In the genomic region with DNA sequence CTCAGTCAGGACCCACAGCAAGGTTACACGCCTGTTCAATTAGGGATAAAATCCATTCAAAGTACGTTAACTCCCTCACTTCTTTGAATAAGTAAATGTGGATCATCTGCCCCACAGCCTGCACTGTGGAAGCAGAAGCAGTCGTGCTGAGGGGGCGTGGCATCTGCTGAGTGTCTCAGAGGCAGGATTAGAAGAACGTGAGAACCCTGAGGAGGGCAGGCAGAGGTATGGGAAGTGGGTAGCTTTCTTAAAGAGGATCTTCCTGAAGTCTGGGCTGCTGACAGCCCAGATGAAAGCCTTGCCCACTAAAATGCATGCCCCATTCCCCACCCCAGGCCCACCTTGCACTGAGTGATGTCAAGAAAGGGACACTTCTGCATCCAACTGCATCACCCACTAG, we compare ENCODE assay signal across 17 cellular contexts. TPM values are rescaled to one million over a fixed set of nuclear protein-coding genes. Genes with fewer than 3 reads are reported as not detected.
DNase-seq lines count a peak whose midpoint lies in the region; ATAC-seq and TF ChIP-seq lines count a peak whose summit lies in the region.
"Had no signal": no experiment of that assay in that cellular context is flagged by ENCODE, and none has a peak within 500 bp of the region (broad histone marks: within the 10 kb centered on the region; RNA-seq: fewer than 3 reads in every experiment).

No MANE protein-coding gene starts in this region.

- H3K36me3 ChIP-seq in WERI-Rb-1, result no peaks in the 10 kb centered on the region
- no peaks in the 10 kb centered on the region for H3K36me3 ChIP-seq in left lung
- H3K36me3 ChIP-seq: BLaER1, thoracic aorta had no signal

- TF ChIP-seq CTCF in WERI-Rb-1 (IDR thresholded peaks at IDR 0.05; ENCODE audit: low read depth, low read length) (no peak), left lung (IDR thresholded peaks at IDR 0.05) (no peak)

- H3K9me3 ChIP-seq in WERI-Rb-1 (ENCODE audit: severe bottlenecking), result no peaks in the 10 kb centered on the region
- no peaks in the 10 kb centered on the region for H3K9me3 ChIP-seq in left lung
- H3K9me3 ChIP-seq: BLaER1, thoracic aorta had no signal

- DNase-seq in GDM1 (lab: John Stamatoyannopoulos, UW), result peak; percentile 21
- peak; percentile 16 for DNase-seq in NAMALWA (ENCODE audit: low spot score)
- DNase-seq in WERI-Rb-1, result peak; percentile 91
- no peak for DNase-seq in left lung
- DNase-seq in activated CD8-positive, alpha-beta memory T cell treated with anti-CD3 and anti-CD28 coated beads, Interleukin-2, amount 50 U/mL, for 4 hours, result no peak
- no peak for DNase-seq in NCI-H2107 (lab: John Stamatoyannopoulos, UW)
- DNase-seq: activated effector memory CD4-positive, alpha-beta T cell treated with Interleukin-2 at 50 U/mL for 16 hours; dermis blood vessel endothelial cell; naive B cell; NCI-H1092 treated with DMSO at 0.1 percent for 48 hours; NCI-H510A treated with DMSO at 0.1 percent for 48 hours had no signal

- H3K27ac ChIP-seq in WERI-Rb-1 (no peak overlapping the region), left lung (no peak overlapping the region)
- H3K27ac ChIP-seq: BLaER1, thoracic aorta had no signal

- peak; percentile 24 for ATAC-seq in left lung
- no peak for ATAC-seq in GM18519 (IDR thresholded peaks at IDR 0.05; ENCODE audit: low FRiP score, unreplicated experiment)
- ATAC-seq in HG03432 (IDR thresholded peaks at IDR 0.05; ENCODE audit: unreplicated experiment), result no peak

- no peaks in the 10 kb centered on the region for H3K27me3 ChIP-seq in WERI-Rb-1 (ENCODE audit: insufficient read depth, low read depth, severe bottlenecking)
- H3K27me3 ChIP-seq in left lung, result no peaks in the 10 kb centered on the region
- H3K27me3 ChIP-seq: BLaER1 had no signal

- H3K4me3 ChIP-seq in WERI-Rb-1 (ENCODE audit: low read depth, low read length), result no peak overlapping the region
- H3K4me3 ChIP-seq in left lung, result no peak overlapping the region
- H3K4me3 ChIP-seq: BLaER1, thoracic aorta had no signal

- peaks cover 0 to 3% of the 10 kb centered on the region in 2 donors for H3K4me1 ChIP-seq in left lung
- H3K4me1 ChIP-seq: BLaER1 had no signal

- intact Hi-C loops in left lung (cut with DNase I), result no loop called here

RNA-seq across cellular contexts. Expression of gene CRABP1, which starts 28.5 kb away (rescaled TPM):
- total RNA-seq in left lung, result not detected
- total RNA-seq: dermis blood vessel endothelial cell, fibroblast of lung, HT-29 had no signal

Comparison
In these comparisons a context has a peak if more than half of its experiments do, and no peak if none do; other contexts are left out.
1. DNase-seq: peak in GDM1 (single experiment), NAMALWA (single experiment) and WERI-Rb-1 (single experiment); none in left lung (0 of 2), activated CD8-positive, alpha-beta memory T cell treated with anti-CD3 and anti-CD28 coated beads, Interleukin-2, amount 50 U/mL, for 4 hours (single experiment) and NCI-H2107 (single experiment).